8 cellular contexts compared by ENCODE assay signal in the genomic region with DNA sequence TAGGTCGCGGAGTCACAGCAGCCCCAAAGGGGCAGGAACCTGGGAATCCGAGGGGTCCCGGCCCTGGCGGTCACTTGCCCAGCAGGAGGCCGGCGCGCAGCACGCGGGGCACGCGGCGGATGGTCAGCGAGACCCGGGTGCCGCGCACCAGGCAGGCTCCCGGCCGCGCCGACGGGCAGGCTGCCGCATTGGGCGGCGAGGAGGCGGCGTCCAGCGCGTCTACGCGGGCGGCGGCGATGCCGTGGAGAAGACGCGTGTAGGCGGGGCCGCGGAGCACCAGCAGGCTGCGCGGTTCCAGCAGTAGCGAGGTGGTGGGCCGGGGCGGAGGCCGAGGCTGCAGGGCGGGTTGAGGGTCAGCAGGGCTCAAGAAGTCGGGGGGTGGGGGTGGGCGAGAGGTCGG. TPM values are rescaled to one million over a fixed set of nuclear protein-coding genes. Genes with fewer than 3 reads are reported as not detected.
DNase-seq lines count a peak whose midpoint lies in the region; ATAC-seq and TF ChIP-seq lines count a peak whose summit lies in the region.

No MANE protein-coding gene starts in this region.

- ATAC-seq in T-helper 17 cell: peak; percentile 14

- peaks cover 35% of the 10 kb centered on the region for H3K4me1 Mint-ChIP-seq in T-helper 17 cell

- no peak for TF ChIP-seq EP300 in Ishikawa (IDR thresholded peaks at IDR 0.05; ENCODE audit: borderline replicate concordance)

- peaks cover 2% of the 10 kb centered on the region for H3K36me3 Mint-ChIP-seq in T-helper 17 cell (ENCODE audit: low read depth)

- no peaks in the 10 kb centered on the region for H3K27me3 Mint-ChIP-seq in T-helper 17 cell

- H3K4me3 Mint-ChIP-seq in T-helper 17 cell: peak overlapping the region; percentile 80

- TF ChIP-seq RAD21 in Ishikawa (IDR thresholded peaks at IDR 0.05; ENCODE audit: low read depth): no peak

- DNase-seq in T-helper 17 cell (peak; percentile 19 to 35 (median 33)), caudate nucleus (lab: John Stamatoyannopoulos, UW) (peak in 30 of 61 donors; percentile 5 to 80 (median 30)), iris pigment epithelial cell (ENCODE audit: low read depth) (peak; percentile 73), kidney glomerular epithelial cell (lab: John Stamatoyannopoulos, UW) (no peak), NOMO-1 treated with DMSO at 0.1 percent for 48 hours (lab: John Stamatoyannopoulos, UW; ENCODE audit: unreplicated experiment) (no peak)
- peak; percentile 54 for DNase-seq in stimulated activated CD4-positive, alpha-beta T cell treated with anti-CD3 and anti-CD28 coated beads, Interleukin-12 subunit alpha, Interleukin-12 subunit beta, amount 100 ng/mL, for 4 hours

- H3K27ac Mint-ChIP-seq in T-helper 17 cell: peak overlapping the region; percentile 77

- H3K9me3 ChIP-seq in T-helper 17 cell (ENCODE audit: control insufficient read depth, low read length, poor library complexity, severe bottlenecking): no peaks in the 10 kb centered on the region

- no peak for TF ChIP-seq CTCF in C4-2B (conservative IDR thresholded peaks at IDR 0.05)

- H3K27ac ChIP-seq in C4-2B (peak overlapping the region; percentile 93), caudate nucleus (ENCODE audit: low read depth, low read length) (peak overlapping the region; percentile 52)

TF ChIP-seq in Ishikawa, 13 proteins besides CTCF, POLR2A, EP300 and RAD21:
- TF ChIP-seq, protein P1, sequence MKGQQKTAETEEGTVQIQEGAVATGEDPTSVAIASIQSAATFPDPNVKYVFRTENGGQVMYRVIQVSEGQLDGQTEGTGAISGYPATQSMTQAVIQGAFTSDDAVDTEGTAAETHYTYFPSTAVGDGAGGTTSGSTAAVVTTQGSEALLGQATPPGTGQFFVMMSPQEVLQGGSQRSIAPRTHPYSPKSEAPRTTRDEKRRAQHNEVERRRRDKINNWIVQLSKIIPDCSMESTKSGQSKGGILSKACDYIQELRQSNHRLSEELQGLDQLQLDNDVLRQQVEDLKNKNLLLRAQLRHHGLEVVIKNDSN (IDR thresholded peaks at IDR 0.05): no peak
- no peak for TF ChIP-seq CREB1 (IDR thresholded peaks at IDR 0.05; ENCODE audit: low read depth)
- TF ChIP-seq TEAD4 (IDR thresholded peaks at IDR 0.05): peak; percentile 22; the same call in 1 of the 2 replicates
- TF ChIP-seq, protein P2, sequence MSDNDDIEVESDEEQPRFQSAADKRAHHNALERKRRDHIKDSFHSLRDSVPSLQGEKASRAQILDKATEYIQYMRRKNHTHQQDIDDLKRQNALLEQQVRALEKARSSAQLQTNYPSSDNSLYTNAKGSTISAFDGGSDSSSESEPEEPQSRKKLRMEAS (IDR thresholded peaks at IDR 0.05): peak; percentile 81; the same call in 1 of the 2 replicates
- no peak for TF ChIP-seq TAF1 (IDR thresholded peaks at IDR 0.05; ENCODE audit: low read depth)
- TF ChIP-seq NFIC (IDR thresholded peaks at IDR 0.05): 0 out of 2 replicates have a peak, but pooled peaks have one; percentile 6
- TF ChIP-seq YY1 (IDR thresholded peaks at IDR 0.05; ENCODE audit: low read depth): no peak

RNA-seq across cellular contexts. Expression of a gene that starts 0.6 kb away (rescaled TPM):
- 1 to 10 TPM; 1.8 to 2.0 TPM for total RNA-seq in T-helper 17 cell

RNA-seq across cellular contexts. Expression of a gene that starts 4.8 kb away (rescaled TPM):
- total RNA-seq in T-helper 17 cell: 10 to 100 TPM; 33.3 to 34.2 TPM

RNA-seq across cellular contexts. Expression of a gene that starts 14.2 kb away (rescaled TPM):
- total RNA-seq in T-helper 17 cell: 1 to 10 TPM; 6.2 to 6.9 TPM

RNA-seq across cellular contexts. Expression of a gene that starts 23.5 kb away (rescaled TPM):
- total RNA-seq in T-helper 17 cell: 1 to 10 TPM; 3.8 TPM

RNA-seq across cellular contexts. Expression of a gene that starts 44.9 kb away (rescaled TPM):
- 1 to 10 TPM in 1 of 2 donors, under 1 TPM in 1; 0.60 to 1.8 TPM for total RNA-seq in T-helper 17 cell

Comparison
In these comparisons a context has a peak if more than half of its experiments do, and no peak if none do; other contexts are left out.
1. DNase-seq: peak in T-helper 17 cell (3 of 3), iris pigment epithelial cell (single experiment) and stimulated activated CD4-positive, alpha-beta T cell treated with anti-CD3 and anti-CD28 coated beads, Interleukin-12 subunit alpha, Interleukin-12 subunit beta, amount 100 ng/mL, for 4 hours (single experiment); none in kidney glomerular epithelial cell (single experiment) and NOMO-1 treated with DMSO at 0.1 percent for 48 hours (single experiment).